8 cellular contexts compared by ENCODE assay signal in genomic region chr2:3575534-3576324, GRCh38. TPM values are rescaled to one million over a fixed set of nuclear protein-coding genes. Genes with fewer than 3 reads are reported as not detected.
DNase-seq lines count a peak whose midpoint lies in the region; ATAC-seq and TF ChIP-seq lines count a peak whose summit lies in the region.

No MANE protein-coding gene starts in this region.

- H3K27ac ChIP-seq in neural cell (ENCODE audit: low read length), result peak overlapping the region; percentile 78

- H3K9me3 Mint-ChIP-seq in activated CD8-positive, alpha-beta T cell treated with anti-CD3 and anti-CD28 coated beads for 36 hours, result no peaks in the 10 kb centered on the region

- H3K9me3 ChIP-seq in neural cell (ENCODE audit: low read length), result no peaks in the 10 kb centered on the region

- peak overlapping the region; percentile 96 for H3K4me2 ChIP-seq in neural cell (ENCODE audit: low read length)

- peak overlapping the region; percentile 51 for H2AFZ ChIP-seq in neural cell (ENCODE audit: low read depth, low read length)

- H3K79me2 ChIP-seq in neural cell (replicated peaks; ENCODE audit: insufficient read depth, low read length), result peaks cover 43% of the 10 kb centered on the region

- DNase-seq in ACHN, result peak; percentile 11
- peak; percentile 25 for DNase-seq in activated CD8-positive, alpha-beta T cell treated with anti-CD3 and anti-CD28 coated beads for 36 hours
- DNase-seq in erythroblast (lab: John Stamatoyannopoulos, UW), result peak; percentile 67 to 77
- no peak for DNase-seq in SK-N-DZ (ENCODE audit: low spot score)
- no peak for DNase-seq in GDM1 (lab: John Stamatoyannopoulos, UW)

- H3K4me1 Mint-ChIP-seq in activated CD8-positive, alpha-beta T cell treated with anti-CD3 and anti-CD28 coated beads for 36 hours (ENCODE audit: low read depth), result peaks cover 40% of the 10 kb centered on the region

- intact Hi-C loops in activated CD8-positive, alpha-beta T cell treated with anti-CD3 and anti-CD28 coated beads for 36 hours (cut with micrococcal nuclease), result loop anchor here (2.0 to 5.0 kb wide), 2 partner anchors 17 to 77 kb away; partner anchors contain the start of gene RNASEH1

- no peak for TF ChIP-seq POLR2A in erythroblast (IDR thresholded peaks at IDR 0.05; ENCODE audit: low read length)

- ATAC-seq in GM19452 (IDR thresholded peaks at IDR 0.05; ENCODE audit: unreplicated experiment) (peak; percentile 30), HG03571 (IDR thresholded peaks at IDR 0.05; ENCODE audit: unreplicated experiment) (peak; percentile 26)
- ATAC-seq in activated CD8-positive, alpha-beta T cell treated with anti-CD3 and anti-CD28 coated beads for 36 hours, result peak; percentile 6

- no peaks in the 10 kb centered on the region for H3K27me3 ChIP-seq in neural cell (ENCODE audit: insufficient read depth, low read depth, low read length)

- H3K36me3 Mint-ChIP-seq in activated CD8-positive, alpha-beta T cell treated with anti-CD3 and anti-CD28 coated beads for 36 hours (ENCODE audit: low read depth), result peaks cover 54% of the 10 kb centered on the region

- H3K36me3 ChIP-seq in neural cell (ENCODE audit: insufficient read depth, low read length), result no peaks in the 10 kb centered on the region

- in situ Hi-C loops in ACHN (cut with HindIII; ENCODE audit: low pct_ligation_motif_present, low pct_unique_long_range_greater_than_20kb, low sequenced_read_pairs), result no loop called here

- CTCF ChIA-PET in activated CD8-positive, alpha-beta T cell treated with anti-CD3 and anti-CD28 coated beads for 36 hours (lab: Charles Lee), result interaction anchor here (0.7 to 1.5 kb wide), 4 partner anchors 19 to 76 kb away, joined by 3 to 5 read pairs (median 3); partner anchors contain the start of gene ADI1

- H3K4me3 Mint-ChIP-seq in activated CD8-positive, alpha-beta T cell treated with anti-CD3 and anti-CD28 coated beads for 36 hours, result peak overlapping the region; percentile 97

- TF ChIP-seq EP300 in neural cell (conservative IDR thresholded peaks at IDR 0.05; ENCODE audit: poor library complexity, severe bottlenecking), result no peak

- H3K27ac Mint-ChIP-seq in activated CD8-positive, alpha-beta T cell treated with anti-CD3 and anti-CD28 coated beads for 36 hours, result peak overlapping the region; percentile 97

- TF ChIP-seq CTCF in activated CD8-positive, alpha-beta T cell treated with anti-CD3 and anti-CD28 coated beads for 36 hours (IDR thresholded peaks at IDR 0.05), result no peak
- TF ChIP-seq CTCF in neural cell (IDR thresholded peaks at IDR 0.05; ENCODE audit: poor library complexity, severe bottlenecking), result no peak

- H3K4me3 ChIP-seq in neural cell (ENCODE audit: low read length), result peak overlapping the region; percentile 92

- no peaks in the 10 kb centered on the region for H3K9me2 ChIP-seq in neural cell (ENCODE audit: insufficient read depth, low read length)

- no peaks in the 10 kb centered on the region for H4K20me1 ChIP-seq in neural cell (ENCODE audit: insufficient read depth)

- POLR2A ChIA-PET in activated CD8-positive, alpha-beta T cell treated with anti-CD3 and anti-CD28 coated beads for 36 hours (lab: Charles Lee), result interaction anchor here (0.6 to 1.9 kb wide), 7 partner anchors 8 to 74 kb away, joined by 3 to 12 read pairs (median 4); partner anchors contain the start of gene RNASEH1

- no peak for TF ChIP-seq RAD21 in neural cell (conservative IDR thresholded peaks at IDR 0.05)

- no peaks in the 10 kb centered on the region for H3K27me3 Mint-ChIP-seq in activated CD8-positive, alpha-beta T cell treated with anti-CD3 and anti-CD28 coated beads for 36 hours

- no peaks in the 10 kb centered on the region for H3F3A ChIP-seq in neural cell (ENCODE audit: insufficient read depth, low read length, poor library complexity, severe bottlenecking)

- peak overlapping the region; percentile 83 for H3K9ac ChIP-seq in neural cell (ENCODE audit: low read length)

TF ChIP-seq in neural cell, 6 proteins besides CTCF, POLR2A, EP300 and RAD21:
- no peak for TF ChIP-seq TAF1 (IDR thresholded peaks at IDR 0.05; ENCODE audit: low read depth)
- TF ChIP-seq SMC3 (conservative IDR thresholded peaks at IDR 0.05; ENCODE audit: poor library complexity), result no peak
- peak; percentile 56 for TF ChIP-seq MXI1 (conservative IDR thresholded peaks at IDR 0.05; ENCODE audit: poor library complexity, severe bottlenecking)
- TF ChIP-seq EZH2 (IDR thresholded peaks at IDR 0.05; ENCODE audit: borderline replicate concordance, insufficient read depth, low read length, poor library complexity, severe bottlenecking), result no peak
- no peak for TF ChIP-seq POLR2AphosphoS5 (IDR thresholded peaks at IDR 0.05)

RNA-seq across cellular contexts. Expression of gene RPS7, which starts 0.7 kb away (rescaled TPM):
- 1,000 to 10,000 TPM; 1,838 to 1,893 TPM for total RNA-seq in activated CD8-positive, alpha-beta T cell treated with anti-CD3 and anti-CD28 coated beads for 36 hours
- 1,885 and 2,249 TPM in 2 replicates for polyA plus RNA-seq in neural cell
- polyA minus RNA-seq in neural cell, result 479 and 600 TPM in 2 replicates
- polyA plus RNA-seq in SK-N-DZ (2014; cell fraction: cytosol; rRNA removed), result 7,441 and 7,592 TPM in 2 replicates
- 6,740 and 9,402 TPM in 2 replicates for polyA plus RNA-seq in SK-N-DZ (2014; cell fraction: nucleus; rRNA removed)

RNA-seq across cellular contexts. Expression of gene RNASEH1, which starts 17.6 kb away (rescaled TPM):
- total RNA-seq in activated CD8-positive, alpha-beta T cell treated with anti-CD3 and anti-CD28 coated beads for 36 hours, result 10 to 100 TPM; 23.4 to 24.7 TPM
- polyA plus RNA-seq in neural cell, result 23.4 and 25.0 TPM in 2 replicates
- 30.2 and 31.7 TPM in 2 replicates for polyA minus RNA-seq in neural cell
- 35.5 and 40.1 TPM in 2 replicates for polyA plus RNA-seq in SK-N-DZ (2014; cell fraction: cytosol; rRNA removed)
- polyA plus RNA-seq in SK-N-DZ (2014; cell fraction: nucleus; rRNA removed), result 22.3 and 30.8 TPM in 2 replicates

RNA-seq across cellular contexts. Expression of gene COLEC11, which starts 19.2 kb away (rescaled TPM):
- total RNA-seq in activated CD8-positive, alpha-beta T cell treated with anti-CD3 and anti-CD28 coated beads for 36 hours, result under 1 TPM in 1 of 2 experiments, not detected in 1; 0.49 TPM
- polyA plus RNA-seq in neural cell, result 1.7 and 4.0 TPM in 2 replicates
- polyA minus RNA-seq in neural cell, result 0.93 and 1.2 TPM in 2 replicates
- 28.0 and 37.2 TPM in 2 replicates for polyA plus RNA-seq in SK-N-DZ (2014; cell fraction: cytosol; rRNA removed)
- polyA plus RNA-seq in SK-N-DZ (2014; cell fraction: nucleus; rRNA removed), result 24.5 and 27.2 TPM in 2 replicates

RNA-seq across cellular contexts. Expression of gene ADI1, which starts 56.4 kb away (rescaled TPM):
- total RNA-seq in activated CD8-positive, alpha-beta T cell treated with anti-CD3 and anti-CD28 coated beads for 36 hours, result 10 to 100 TPM; 15.7 to 18.2 TPM
- polyA plus RNA-seq in neural cell, result 21.3 and 23.9 TPM in 2 replicates
- 8.3 and 9.5 TPM in 2 replicates for polyA minus RNA-seq in neural cell
- 43.2 and 45.6 TPM in 2 replicates for polyA plus RNA-seq in SK-N-DZ (2014; cell fraction: cytosol; rRNA removed)
- polyA plus RNA-seq in SK-N-DZ (2014; cell fraction: nucleus; rRNA removed), result 43.4 and 47.2 TPM in 2 replicates

Comparison
In these comparisons a context has a peak if more than half of its experiments do, and no peak if none do; other contexts are left out.
1. DNase-seq: peak in ACHN (single experiment), activated CD8-positive, alpha-beta T cell treated with anti-CD3 and anti-CD28 coated beads for 36 hours (single experiment) and erythroblast (2 of 2); none in SK-N-DZ (single experiment) and GDM1 (single experiment).
2. Peak in every context shown above with its lines, with median percentiles within 50 percentile points of each other: ATAC-seq.